ENCODE assay signal across 8 cellular contexts in the genomic region with DNA sequence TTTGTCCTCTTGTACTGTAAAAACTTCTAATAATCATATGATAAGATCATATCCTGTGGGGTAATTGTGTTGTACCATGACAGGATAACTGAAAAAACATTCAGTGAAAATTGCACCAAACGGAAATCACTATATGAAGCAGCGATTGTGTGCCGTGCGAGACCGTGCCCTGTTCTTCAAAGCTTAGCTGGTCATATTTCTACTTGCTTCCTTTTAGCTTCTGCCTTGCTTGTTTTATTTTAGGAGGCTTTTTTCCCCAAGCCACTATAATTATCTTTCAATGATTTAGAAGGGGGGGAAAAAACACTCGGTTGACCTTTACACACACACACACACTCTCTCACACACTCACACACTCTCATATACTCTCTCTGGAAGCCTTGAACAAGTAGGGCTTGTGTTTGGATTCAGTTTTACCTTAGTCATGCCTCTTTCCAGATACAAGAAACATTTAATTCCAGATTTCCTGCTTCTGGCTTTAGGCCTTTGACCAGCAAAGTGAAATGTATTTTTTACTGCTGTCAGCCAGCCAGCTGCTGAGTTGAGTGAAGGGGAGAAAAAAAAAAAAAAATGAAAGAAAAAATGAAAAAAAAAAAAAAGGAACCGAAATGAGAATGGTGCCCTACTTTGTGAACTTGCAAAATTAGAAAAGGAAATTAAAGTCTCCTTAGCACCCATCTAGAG.
DNase-seq lines count a peak whose midpoint lies in the region; ATAC-seq and TF ChIP-seq lines count a peak whose summit lies in the region.

No MANE protein-coding gene starts in this region.

- H3K36me3 Mint-ChIP-seq in GM23338 (ENCODE audit: low read depth), result no peaks in the 10 kb centered on the region; the same call in 2 of the 3 replicates

- H3K79me2 ChIP-seq in GM23338 (replicated peaks; ENCODE audit: insufficient read depth), result no peaks in the 10 kb centered on the region
- no peaks in the 10 kb centered on the region; the same call in 1 of the 2 replicates for H3K79me2 ChIP-seq in OCI-LY1 (ENCODE audit: insufficient read depth, low read length)

- WGBS in lung, 2 donors, result 0 to 4% methylated on average over 7 of the region's 7 CpGs
- WGBS in tibial nerve, 2 donors, result 14 to 23% methylated on average over 7 of the region's 7 CpGs

- H3K36me3 ChIP-seq in GM23338 (ENCODE audit: insufficient read depth) (no peaks in the 10 kb centered on the region), OCI-LY1 (ENCODE audit: insufficient read depth, low read length) (peaks cover 58% of the 10 kb centered on the region), breast epithelium (no peaks in the 10 kb centered on the region), lung (ENCODE audit: control insufficient read depth in 2 of 2, insufficient read depth in 2 of 2, low read length in 2 of 2) (peaks cover 9 to 31% of the 10 kb centered on the region in 2 donors), tibial nerve (peaks cover 0 to 30% (median 4%) of the 10 kb centered on the region in 3 donors)

- H3K9ac ChIP-seq in OCI-LY1 (ENCODE audit: low read length), result peak overlapping the region; percentile 56

- no peak overlapping the region for H2AFZ ChIP-seq in GM23338
- no peak overlapping the region for H2AFZ ChIP-seq in OCI-LY1 (ENCODE audit: low read length)

- no peaks in the 10 kb centered on the region for H4K20me1 ChIP-seq in GM23338 (replicated peaks; ENCODE audit: insufficient read depth)
- H4K20me1 ChIP-seq in OCI-LY1 (ENCODE audit: insufficient read depth, low read length), result no peaks in the 10 kb centered on the region

- in situ Hi-C loops in G401 (cut with HindIII; ENCODE audit: low sequenced_read_pairs), result no loop called here

- no peak overlapping the region; the same call in 1 of the 2 replicates for H3K4me3 ChIP-seq in GM12864 (ENCODE audit: low read depth, low read length)
- H3K4me3 ChIP-seq in GM23338, result no peak overlapping the region
- peak overlapping the region; percentile 37 for H3K4me3 ChIP-seq in OCI-LY1 (ENCODE audit: low read depth, low read length, poor library complexity, severe bottlenecking)
- peak overlapping the region in 1 of 3 donors; percentile 47 for H3K4me3 ChIP-seq in breast epithelium
- H3K4me3 ChIP-seq in lung, result no peak overlapping the region
- H3K4me3 ChIP-seq in tibial nerve, result no peak overlapping the region

- H3K9me2 ChIP-seq in GM23338 (ENCODE audit: insufficient read depth), result 0 out of 2 replicates have a peak, but pooled peaks cover 6% of the 10 kb centered on the region
- no peaks in the 10 kb centered on the region for H3K9me2 ChIP-seq in OCI-LY1 (ENCODE audit: low read depth, low read length)

- H3K4me3 Mint-ChIP-seq in GM23338, result no peak overlapping the region

- H3K27ac ChIP-seq in GM23338 (ENCODE audit: low read depth) (no peak overlapping the region), OCI-LY1 (ENCODE audit: low read depth, low read length, poor library complexity, severe bottlenecking) (peak overlapping the region; percentile 94), breast epithelium (peak overlapping the region; percentile 84 to 88), lung (ENCODE audit: low read depth in 1 of 2, low read length in 1 of 2) (peak overlapping the region; percentile 92 to 93), tibial nerve (peak overlapping the region; percentile 38 to 85 (median 78))

- TF ChIP-seq CTCF in GM12864 (IDR thresholded peaks at IDR 0.05; ENCODE audit: low read depth, low read length, missing control alignments) (no peak), GM23338 (conservative IDR thresholded peaks at IDR 0.05; ENCODE audit: low read depth in 2 of 2) (no peak), OCI-LY1 (IDR thresholded peaks at IDR 0.05; ENCODE audit: low read length) (no peak), breast epithelium (IDR thresholded peaks at IDR 0.05) (no peak), lung (IDR thresholded peaks at IDR 0.05; ENCODE audit: control extremely low read depth, extremely low read depth) (no peak), tibial nerve (IDR thresholded peaks at IDR 0.05) (no peak)

- no peak for ATAC-seq in GM23338
- ATAC-seq in lung (ENCODE audit: insufficient read depth, low FRiP score), result peak; percentile 38

- no peaks in the 10 kb centered on the region for H3K9me3 ChIP-seq in OCI-LY1 (ENCODE audit: low read length)
- no peaks in the 10 kb centered on the region for H3K9me3 ChIP-seq in breast epithelium
- no peaks in the 10 kb centered on the region for H3K9me3 ChIP-seq in lung (ENCODE audit: control insufficient read depth in 2 of 2, insufficient read depth in 1 of 2, low read length in 1 of 2)
- H3K9me3 ChIP-seq in tibial nerve, result no peaks in the 10 kb centered on the region

- no peaks in the 10 kb centered on the region for H3F3A ChIP-seq in GM23338 (replicated peaks; ENCODE audit: low read depth)
- H3F3A ChIP-seq in OCI-LY1 (ENCODE audit: insufficient read depth, low read length), result no peaks in the 10 kb centered on the region

- TF ChIP-seq EP300 in tibial nerve (IDR thresholded peaks at IDR 0.05), result no peak

- H3K4me2 ChIP-seq in GM23338 (no peak overlapping the region), OCI-LY1 (ENCODE audit: low read length) (peak overlapping the region; percentile 68)

- H3K27me3 Mint-ChIP-seq in GM23338 (ENCODE audit: insufficient read depth, low read depth, poor library complexity), result no peaks in the 10 kb centered on the region

- intact Hi-C loops in breast epithelium (cut with DNase I; ENCODE audit: low total_unique reads), result no loop called here

- 0 out of 2 replicates have a peak overlapping the region, but pooled peaks have one; percentile 21 for H3K27ac Mint-ChIP-seq in GM23338

- DNase-seq in GM12864 (ENCODE audit: low read depth) (peak; percentile 42), GM23338 (ENCODE audit: low spot score) (no peak), breast epithelium (ENCODE audit: low spot score in 2 of 2) (no peak), lung (ENCODE audit: low spot score) (no peak), tibial nerve (ENCODE audit: low spot score in 2 of 2) (no peak), cortex of kidney (lab: John Stamatoyannopoulos, UW) (no peak), G401 (ENCODE audit: low spot score) (no peak)

- H3K9me3 Mint-ChIP-seq in GM23338, result no peaks in the 10 kb centered on the region

- no peaks in the 10 kb centered on the region for H3K4me1 ChIP-seq in GM23338 (ENCODE audit: insufficient read depth)
- H3K4me1 ChIP-seq in OCI-LY1 (ENCODE audit: insufficient read depth, low read length, severe bottlenecking), result peaks cover 63% of the 10 kb centered on the region
- H3K4me1 ChIP-seq in breast epithelium, result peaks cover 5 to 31% of the 10 kb centered on the region in 2 donors
- H3K4me1 ChIP-seq in lung (ENCODE audit: control insufficient read depth in 2 of 2, insufficient read depth in 2 of 2, low read length in 2 of 2), result peaks cover 6 to 33% of the 10 kb centered on the region in 2 donors
- peaks cover 5 to 76% (median 55%) of the 10 kb centered on the region in 4 donors for H3K4me1 ChIP-seq in tibial nerve

- no peaks in the 10 kb centered on the region for H3K27me3 ChIP-seq in GM23338 (ENCODE audit: insufficient read depth)
- H3K27me3 ChIP-seq in OCI-LY1 (ENCODE audit: insufficient read depth, low read length), result no peaks in the 10 kb centered on the region
- no peaks in the 10 kb centered on the region for H3K27me3 ChIP-seq in breast epithelium
- no peaks in the 10 kb centered on the region for H3K27me3 ChIP-seq in lung (ENCODE audit: control insufficient read depth, insufficient read depth)
- no peaks in the 10 kb centered on the region for H3K27me3 ChIP-seq in tibial nerve

- TF ChIP-seq POLR2A in breast epithelium (IDR thresholded peaks at IDR 0.05) (no peak), tibial nerve (IDR thresholded peaks at IDR 0.05) (no peak)

- H3K4me1 Mint-ChIP-seq in GM23338, result no peaks in the 10 kb centered on the region

TF ChIP-seq in GM23338, 12 proteins besides CTCF, POLR2A, EP300 and RAD21 (continues in another document):
- TF ChIP-seq NANOG (IDR thresholded peaks at IDR 0.05; ENCODE audit: borderline replicate concordance) (no peak), POLR2AphosphoS5 (IDR thresholded peaks at IDR 0.05; ENCODE audit: low read depth) (no peak), STAT1 (IDR thresholded peaks at IDR 0.05; ENCODE audit: unreplicated experiment) (no peak), ZNF114 (CRISPR knock-in tag; IDR thresholded peaks at IDR 0.05) (no peak), EZH2phosphoT487 (IDR thresholded peaks at IDR 0.05; ENCODE audit: unreplicated experiment) (no peak), EZH2 (IDR thresholded peaks at IDR 0.05; ENCODE audit: low read depth, unreplicated experiment) (no peak)
- TF ChIP-seq, protein P1, sequence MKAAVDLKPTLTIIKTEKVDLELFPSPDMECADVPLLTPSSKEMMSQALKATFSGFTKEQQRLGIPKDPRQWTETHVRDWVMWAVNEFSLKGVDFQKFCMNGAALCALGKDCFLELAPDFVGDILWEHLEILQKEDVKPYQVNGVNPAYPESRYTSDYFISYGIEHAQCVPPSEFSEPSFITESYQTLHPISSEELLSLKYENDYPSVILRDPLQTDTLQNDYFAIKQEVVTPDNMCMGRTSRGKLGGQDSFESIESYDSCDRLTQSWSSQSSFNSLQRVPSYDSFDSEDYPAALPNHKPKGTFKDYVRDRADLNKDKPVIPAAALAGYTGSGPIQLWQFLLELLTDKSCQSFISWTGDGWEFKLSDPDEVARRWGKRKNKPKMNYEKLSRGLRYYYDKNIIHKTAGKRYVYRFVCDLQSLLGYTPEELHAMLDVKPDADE (IDR thresholded peaks at IDR 0.05), result no peak
